ENCODE assay signal across 1 cellular context in genomic region chr10:79058899-79059771, GRCh38.
TF ChIP-seq lines count a peak whose summit lies in the region.

No MANE protein-coding gene starts in this region.

TF ChIP-seq in HepG2, 621 proteins besides CTCF, POLR2A, EP300 and RAD21 (continued from another document and continues in another):
- no peak for TF ChIP-seq SMYD3 (CRISPR knock-in tag; IDR thresholded peaks at IDR 0.05)
- TF ChIP-seq CHD2 (IDR thresholded peaks at IDR 0.05; ENCODE audit: low read depth, low read length): no peak
- TF ChIP-seq, protein P1, sequence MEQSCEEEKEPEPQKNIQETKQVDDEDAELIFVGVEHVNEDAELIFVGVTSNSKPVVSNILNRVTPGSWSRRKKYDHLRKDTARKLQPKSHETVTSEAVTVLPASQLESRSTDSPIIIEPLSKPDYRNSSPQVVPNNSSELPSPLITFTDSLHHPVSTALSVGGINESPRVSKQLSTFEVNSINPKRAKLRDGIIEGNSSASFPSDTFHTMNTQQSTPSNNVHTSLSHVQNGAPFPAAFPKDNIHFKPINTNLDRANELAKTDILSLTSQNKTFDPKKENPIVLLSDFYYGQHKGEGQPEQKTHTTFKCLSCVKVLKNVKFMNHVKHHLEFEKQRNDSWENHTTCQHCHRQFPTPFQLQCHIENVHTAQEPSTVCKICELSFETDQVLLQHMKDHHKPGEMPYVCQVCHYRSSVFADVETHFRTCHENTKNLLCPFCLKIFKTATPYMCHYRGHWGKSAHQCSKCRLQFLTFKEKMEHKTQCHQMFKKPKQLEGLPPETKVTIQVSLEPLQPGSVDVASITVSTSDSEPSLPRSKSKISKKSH (CRISPR knock-in tag; IDR thresholded peaks at IDR 0.05; ENCODE audit: borderline replicate concordance): no peak
- TF ChIP-seq ZNF883 (CRISPR knock-in tag; IDR thresholded peaks at IDR 0.05; ENCODE audit: not compliant biosample characterization): no peak
- TF ChIP-seq MAZ (IDR thresholded peaks at IDR 0.05; ENCODE audit: borderline replicate concordance, low read depth, low read length): peak; percentile 47; the same call in 1 of the 2 replicates
- peak; percentile 83 for TF ChIP-seq MAZ (CRISPR knock-in tag; IDR thresholded peaks at IDR 0.05; ENCODE audit: low read depth)
- TF ChIP-seq, protein P2, sequence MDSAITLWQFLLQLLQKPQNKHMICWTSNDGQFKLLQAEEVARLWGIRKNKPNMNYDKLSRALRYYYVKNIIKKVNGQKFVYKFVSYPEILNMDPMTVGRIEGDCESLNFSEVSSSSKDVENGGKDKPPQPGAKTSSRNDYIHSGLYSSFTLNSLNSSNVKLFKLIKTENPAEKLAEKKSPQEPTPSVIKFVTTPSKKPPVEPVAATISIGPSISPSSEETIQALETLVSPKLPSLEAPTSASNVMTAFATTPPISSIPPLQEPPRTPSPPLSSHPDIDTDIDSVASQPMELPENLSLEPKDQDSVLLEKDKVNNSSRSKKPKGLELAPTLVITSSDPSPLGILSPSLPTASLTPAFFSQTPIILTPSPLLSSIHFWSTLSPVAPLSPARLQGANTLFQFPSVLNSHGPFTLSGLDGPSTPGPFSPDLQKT (CRISPR knock-in tag; IDR thresholded peaks at IDR 0.05; ENCODE audit: borderline replicate concordance): no peak
- TF ChIP-seq, protein P3, sequence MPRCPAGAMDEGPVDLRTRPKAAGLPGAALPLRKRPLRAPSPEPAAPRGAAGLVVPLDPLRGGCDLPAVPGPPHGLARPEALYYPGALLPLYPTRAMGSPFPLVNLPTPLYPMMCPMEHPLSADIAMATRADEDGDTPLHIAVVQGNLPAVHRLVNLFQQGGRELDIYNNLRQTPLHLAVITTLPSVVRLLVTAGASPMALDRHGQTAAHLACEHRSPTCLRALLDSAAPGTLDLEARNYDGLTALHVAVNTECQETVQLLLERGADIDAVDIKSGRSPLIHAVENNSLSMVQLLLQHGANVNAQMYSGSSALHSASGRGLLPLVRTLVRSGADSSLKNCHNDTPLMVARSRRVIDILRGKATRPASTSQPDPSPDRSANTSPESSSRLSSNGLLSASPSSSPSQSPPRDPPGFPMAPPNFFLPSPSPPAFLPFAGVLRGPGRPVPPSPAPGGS (CRISPR knock-in tag; IDR thresholded peaks at IDR 0.05): no peak; the same call in 1 of the 2 replicates
- TF ChIP-seq ZBTB26 (CRISPR knock-in tag; IDR thresholded peaks at IDR 0.05; ENCODE audit: borderline replicate concordance): no peak
- no peak; the same call in 1 of the 2 replicates for TF ChIP-seq ZNF317 (CRISPR knock-in tag; IDR thresholded peaks at IDR 0.05)
- TF ChIP-seq, protein P4, sequence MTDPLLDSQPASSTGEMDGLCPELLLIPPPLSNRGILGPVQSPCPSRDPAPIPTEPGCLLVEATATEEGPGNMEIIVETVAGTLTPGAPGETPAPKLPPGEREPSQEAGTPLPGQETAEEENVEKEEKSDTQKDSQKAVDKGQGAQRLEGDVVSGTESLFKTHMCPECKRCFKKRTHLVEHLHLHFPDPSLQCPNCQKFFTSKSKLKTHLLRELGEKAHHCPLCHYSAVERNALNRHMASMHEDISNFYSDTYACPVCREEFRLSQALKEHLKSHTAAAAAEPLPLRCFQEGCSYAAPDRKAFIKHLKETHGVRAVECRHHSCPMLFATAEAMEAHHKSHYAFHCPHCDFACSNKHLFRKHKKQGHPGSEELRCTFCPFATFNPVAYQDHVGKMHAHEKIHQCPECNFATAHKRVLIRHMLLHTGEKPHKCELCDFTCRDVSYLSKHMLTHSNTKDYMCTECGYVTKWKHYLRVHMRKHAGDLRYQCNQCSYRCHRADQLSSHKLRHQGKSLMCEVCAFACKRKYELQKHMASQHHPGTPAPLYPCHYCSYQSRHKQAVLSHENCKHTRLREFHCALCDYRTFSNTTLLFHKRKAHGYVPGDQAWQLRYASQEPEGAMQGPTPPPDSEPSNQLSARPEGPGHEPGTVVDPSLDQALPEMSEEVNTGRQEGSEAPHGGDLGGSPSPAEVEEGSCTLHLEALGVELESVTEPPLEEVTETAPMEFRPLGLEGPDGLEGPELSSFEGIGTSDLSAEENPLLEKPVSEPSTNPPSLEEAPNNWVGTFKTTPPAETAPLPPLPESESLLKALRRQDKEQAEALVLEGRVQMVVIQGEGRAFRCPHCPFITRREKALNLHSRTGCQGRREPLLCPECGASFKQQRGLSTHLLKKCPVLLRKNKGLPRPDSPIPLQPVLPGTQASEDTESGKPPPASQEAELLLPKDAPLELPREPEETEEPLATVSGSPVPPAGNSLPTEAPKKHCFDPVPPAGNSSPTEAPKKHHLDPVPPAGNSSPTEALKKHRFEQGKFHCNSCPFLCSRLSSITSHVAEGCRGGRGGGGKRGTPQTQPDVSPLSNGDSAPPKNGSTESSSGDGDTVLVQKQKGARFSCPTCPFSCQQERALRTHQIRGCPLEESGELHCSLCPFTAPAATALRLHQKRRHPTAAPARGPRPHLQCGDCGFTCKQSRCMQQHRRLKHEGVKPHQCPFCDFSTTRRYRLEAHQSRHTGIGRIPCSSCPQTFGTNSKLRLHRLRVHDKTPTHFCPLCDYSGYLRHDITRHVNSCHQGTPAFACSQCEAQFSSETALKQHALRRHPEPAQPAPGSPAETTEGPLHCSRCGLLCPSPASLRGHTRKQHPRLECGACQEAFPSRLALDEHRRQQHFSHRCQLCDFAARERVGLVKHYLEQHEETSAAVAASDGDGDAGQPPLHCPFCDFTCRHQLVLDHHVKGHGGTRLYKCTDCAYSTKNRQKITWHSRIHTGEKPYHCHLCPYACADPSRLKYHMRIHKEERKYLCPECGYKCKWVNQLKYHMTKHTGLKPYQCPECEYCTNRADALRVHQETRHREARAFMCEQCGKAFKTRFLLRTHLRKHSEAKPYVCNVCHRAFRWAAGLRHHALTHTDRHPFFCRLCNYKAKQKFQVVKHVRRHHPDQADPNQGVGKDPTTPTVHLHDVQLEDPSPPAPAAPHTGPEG (CRISPR knock-in tag; IDR thresholded peaks at IDR 0.05): no peak
- no peak for TF ChIP-seq ZNF713 (CRISPR knock-in tag; IDR thresholded peaks at IDR 0.05)
- peak; percentile 50; the same call in 1 of the 2 replicates for TF ChIP-seq ZNF230 (CRISPR knock-in tag; IDR thresholded peaks at IDR 0.05)
- TF ChIP-seq FOXJ3 (CRISPR knock-in tag; IDR thresholded peaks at IDR 0.05; ENCODE audit: borderline replicate concordance): peak; percentile 92
- TF ChIP-seq, protein P5, sequence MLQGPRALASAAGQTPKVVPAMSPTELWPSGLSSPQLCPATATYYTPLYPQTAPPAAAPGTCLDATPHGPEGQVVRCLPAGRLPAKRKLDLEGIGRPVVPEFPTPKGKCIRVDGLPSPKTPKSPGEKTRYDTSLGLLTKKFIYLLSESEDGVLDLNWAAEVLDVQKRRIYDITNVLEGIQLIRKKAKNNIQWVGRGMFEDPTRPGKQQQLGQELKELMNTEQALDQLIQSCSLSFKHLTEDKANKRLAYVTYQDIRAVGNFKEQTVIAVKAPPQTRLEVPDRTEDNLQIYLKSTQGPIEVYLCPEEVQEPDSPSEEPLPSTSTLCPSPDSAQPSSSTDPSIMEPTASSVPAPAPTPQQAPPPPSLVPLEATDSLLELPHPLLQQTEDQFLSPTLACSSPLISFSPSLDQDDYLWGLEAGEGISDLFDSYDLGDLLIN (CRISPR knock-in tag; IDR thresholded peaks at IDR 0.05; ENCODE audit: borderline replicate concordance): 0 out of 2 replicates have a peak, but pooled peaks have one; percentile 65
- peak; percentile 88 for TF ChIP-seq SAP130 (CRISPR knock-in tag; IDR thresholded peaks at IDR 0.05; ENCODE audit: low read depth)
- TF ChIP-seq DNMT1 (CRISPR knock-in tag; IDR thresholded peaks at IDR 0.05): no peak
- TF ChIP-seq ZNF34 (CRISPR knock-in tag; IDR thresholded peaks at IDR 0.05; ENCODE audit: borderline replicate concordance): no peak
- TF ChIP-seq, protein P6, sequence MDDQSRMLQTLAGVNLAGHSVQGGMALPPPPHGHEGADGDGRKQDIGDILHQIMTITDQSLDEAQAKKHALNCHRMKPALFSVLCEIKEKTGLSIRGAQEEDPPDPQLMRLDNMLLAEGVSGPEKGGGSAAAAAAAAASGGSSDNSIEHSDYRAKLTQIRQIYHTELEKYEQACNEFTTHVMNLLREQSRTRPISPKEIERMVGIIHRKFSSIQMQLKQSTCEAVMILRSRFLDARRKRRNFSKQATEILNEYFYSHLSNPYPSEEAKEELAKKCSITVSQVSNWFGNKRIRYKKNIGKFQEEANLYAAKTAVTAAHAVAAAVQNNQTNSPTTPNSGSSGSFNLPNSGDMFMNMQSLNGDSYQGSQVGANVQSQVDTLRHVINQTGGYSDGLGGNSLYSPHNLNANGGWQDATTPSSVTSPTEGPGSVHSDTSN (CRISPR knock-in tag; IDR thresholded peaks at IDR 0.05; ENCODE audit: borderline replicate concordance): no peak
- no peak for TF ChIP-seq ARHGAP35 (CRISPR knock-in tag; IDR thresholded peaks at IDR 0.05; ENCODE audit: borderline replicate concordance)
- TF ChIP-seq ZFAT (CRISPR knock-in tag; conservative IDR thresholded peaks at IDR 0.05): no peak
- TF ChIP-seq AGO2 (optimal IDR thresholded peaks at IDR 0.05; ENCODE audit: low read depth, low read length): no peak
- peak; percentile 21; the same call in 1 of the 2 replicates for TF ChIP-seq ZNF337 (CRISPR knock-in tag; IDR thresholded peaks at IDR 0.05; ENCODE audit: borderline replicate concordance, low read depth)
- no peak for TF ChIP-seq SMARCE1 (IDR thresholded peaks at IDR 0.05; ENCODE audit: borderline replicate concordance)
- peak; percentile 97 for TF ChIP-seq FOXA3 (CRISPR knock-in tag; IDR thresholded peaks at IDR 0.05)
- TF ChIP-seq DNMT3B (CRISPR knock-in tag; conservative IDR thresholded peaks at IDR 0.05): no peak
- TF ChIP-seq RBFOX2 (IDR thresholded peaks at IDR 0.05; ENCODE audit: low read depth, low read length): no peak
- peak; percentile 97 for TF ChIP-seq ADNP (CRISPR knock-in tag; IDR thresholded peaks at IDR 0.05)
- TF ChIP-seq KDM6A (CRISPR knock-in tag; IDR thresholded peaks at IDR 0.05; ENCODE audit: low read depth): peak; percentile 92
- no peak for TF ChIP-seq ATAD3A (CRISPR knock-in tag; IDR thresholded peaks at IDR 0.05)
- peak; percentile 48; the same call in 1 of the 2 replicates for TF ChIP-seq ZNF7 (CRISPR knock-in tag; IDR thresholded peaks at IDR 0.05)
- peak; percentile 61; the same call in 1 of the 2 replicates for TF ChIP-seq NKX3-1 (CRISPR knock-in tag; IDR thresholded peaks at IDR 0.05)
- TF ChIP-seq ZNF225 (CRISPR knock-in tag; IDR thresholded peaks at IDR 0.05): no peak
- TF ChIP-seq, protein P7, sequence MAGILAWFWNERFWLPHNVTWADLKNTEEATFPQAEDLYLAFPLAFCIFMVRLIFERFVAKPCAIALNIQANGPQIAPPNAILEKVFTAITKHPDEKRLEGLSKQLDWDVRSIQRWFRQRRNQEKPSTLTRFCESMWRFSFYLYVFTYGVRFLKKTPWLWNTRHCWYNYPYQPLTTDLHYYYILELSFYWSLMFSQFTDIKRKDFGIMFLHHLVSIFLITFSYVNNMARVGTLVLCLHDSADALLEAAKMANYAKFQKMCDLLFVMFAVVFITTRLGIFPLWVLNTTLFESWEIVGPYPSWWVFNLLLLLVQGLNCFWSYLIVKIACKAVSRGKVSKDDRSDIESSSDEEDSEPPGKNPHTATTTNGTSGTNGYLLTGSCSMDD (CRISPR knock-in tag; IDR thresholded peaks at IDR 0.05): no peak
- TF ChIP-seq, protein P8, sequence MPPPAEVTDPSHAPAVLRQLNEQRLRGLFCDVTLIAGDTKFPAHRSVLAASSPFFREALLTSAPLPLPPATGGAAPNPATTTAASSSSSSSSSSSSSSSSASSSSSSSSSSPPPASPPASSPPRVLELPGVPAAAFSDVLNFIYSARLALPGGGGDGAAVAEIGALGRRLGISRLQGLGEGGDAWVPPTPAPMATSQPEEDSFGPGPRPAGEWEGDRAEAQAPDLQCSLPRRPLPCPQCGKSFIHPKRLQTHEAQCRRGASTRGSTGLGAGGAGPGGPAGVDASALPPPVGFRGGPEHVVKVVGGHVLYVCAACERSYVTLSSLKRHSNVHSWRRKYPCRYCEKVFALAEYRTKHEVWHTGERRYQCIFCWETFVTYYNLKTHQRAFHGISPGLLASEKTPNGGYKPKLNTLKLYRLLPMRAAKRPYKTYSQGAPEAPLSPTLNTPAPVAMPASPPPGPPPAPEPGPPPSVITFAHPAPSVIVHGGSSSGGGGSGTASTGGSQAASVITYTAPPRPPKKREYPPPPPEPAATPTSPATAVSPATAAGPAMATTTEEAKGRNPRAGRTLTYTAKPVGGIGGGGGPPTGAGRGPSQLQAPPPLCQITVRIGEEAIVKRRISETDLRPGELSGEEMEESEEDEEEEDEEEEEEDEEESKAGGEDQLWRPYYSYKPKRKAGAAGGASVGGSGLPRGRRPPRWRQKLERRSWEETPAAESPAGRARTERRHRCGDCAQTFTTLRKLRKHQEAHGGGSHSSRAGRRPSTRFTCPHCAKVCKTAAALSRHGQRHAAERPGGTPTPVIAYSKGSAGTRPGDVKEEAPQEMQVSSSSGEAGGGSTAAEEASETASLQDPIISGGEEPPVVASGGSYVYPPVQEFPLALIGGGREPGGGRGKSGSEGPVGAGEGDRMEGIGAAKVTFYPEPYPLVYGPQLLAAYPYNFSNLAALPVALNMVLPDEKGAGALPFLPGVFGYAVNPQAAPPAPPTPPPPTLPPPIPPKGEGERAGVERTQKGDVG (CRISPR knock-in tag; IDR thresholded peaks at IDR 0.05; ENCODE audit: borderline replicate concordance): no peak
- TF ChIP-seq KDM2A (CRISPR knock-in tag; IDR thresholded peaks at IDR 0.05; ENCODE audit: borderline replicate concordance, low read depth): peak; percentile 62
- no peak for TF ChIP-seq CBX2 (IDR thresholded peaks at IDR 0.05; ENCODE audit: low read depth, low read length)
- no peak for TF ChIP-seq CBX2 (CRISPR knock-in tag; IDR thresholded peaks at IDR 0.05; ENCODE audit: low read depth)
- TF ChIP-seq, protein P9, sequence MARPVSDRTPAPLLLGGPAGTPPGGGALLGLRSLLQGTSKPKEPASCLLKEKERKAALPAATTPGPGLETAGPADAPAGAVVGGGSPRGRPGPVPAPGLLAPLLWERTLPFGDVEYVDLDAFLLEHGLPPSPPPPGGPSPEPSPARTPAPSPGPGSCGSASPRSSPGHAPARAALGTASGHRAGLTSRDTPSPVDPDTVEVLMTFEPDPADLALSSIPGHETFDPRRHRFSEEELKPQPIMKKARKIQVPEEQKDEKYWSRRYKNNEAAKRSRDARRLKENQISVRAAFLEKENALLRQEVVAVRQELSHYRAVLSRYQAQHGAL (CRISPR knock-in tag; IDR thresholded peaks at IDR 0.05; ENCODE audit: not compliant biosample characterization): no peak
- TF ChIP-seq ZNF562 (CRISPR knock-in tag; IDR thresholded peaks at IDR 0.05; ENCODE audit: borderline replicate concordance): no peak
- no peak for TF ChIP-seq GTF3A (CRISPR knock-in tag; conservative IDR thresholded peaks at IDR 0.05)
- no peak for TF ChIP-seq NPAS2 (CRISPR knock-in tag; IDR thresholded peaks at IDR 0.05; ENCODE audit: borderline replicate concordance)
- TF ChIP-seq AKAP8 (CRISPR knock-in tag; IDR thresholded peaks at IDR 0.05): peak; percentile 91
- TF ChIP-seq ZNF326 (CRISPR knock-in tag; IDR thresholded peaks at IDR 0.05; ENCODE audit: borderline replicate concordance): no peak
- no peak for TF ChIP-seq ZNF383 (CRISPR knock-in tag; IDR thresholded peaks at IDR 0.05; ENCODE audit: borderline replicate concordance)
- TF ChIP-seq ZNF839 (CRISPR knock-in tag; IDR thresholded peaks at IDR 0.05; ENCODE audit: borderline replicate concordance): no peak
- no peak for TF ChIP-seq ATRX (CRISPR knock-in tag; IDR thresholded peaks at IDR 0.05; ENCODE audit: borderline replicate concordance)
- TF ChIP-seq JDP2 (CRISPR knock-in tag; IDR thresholded peaks at IDR 0.05; ENCODE audit: borderline replicate concordance): peak; percentile 40; the same call in 1 of the 2 replicates
